7 cellular contexts compared by ENCODE assay signal in the genomic region with DNA sequence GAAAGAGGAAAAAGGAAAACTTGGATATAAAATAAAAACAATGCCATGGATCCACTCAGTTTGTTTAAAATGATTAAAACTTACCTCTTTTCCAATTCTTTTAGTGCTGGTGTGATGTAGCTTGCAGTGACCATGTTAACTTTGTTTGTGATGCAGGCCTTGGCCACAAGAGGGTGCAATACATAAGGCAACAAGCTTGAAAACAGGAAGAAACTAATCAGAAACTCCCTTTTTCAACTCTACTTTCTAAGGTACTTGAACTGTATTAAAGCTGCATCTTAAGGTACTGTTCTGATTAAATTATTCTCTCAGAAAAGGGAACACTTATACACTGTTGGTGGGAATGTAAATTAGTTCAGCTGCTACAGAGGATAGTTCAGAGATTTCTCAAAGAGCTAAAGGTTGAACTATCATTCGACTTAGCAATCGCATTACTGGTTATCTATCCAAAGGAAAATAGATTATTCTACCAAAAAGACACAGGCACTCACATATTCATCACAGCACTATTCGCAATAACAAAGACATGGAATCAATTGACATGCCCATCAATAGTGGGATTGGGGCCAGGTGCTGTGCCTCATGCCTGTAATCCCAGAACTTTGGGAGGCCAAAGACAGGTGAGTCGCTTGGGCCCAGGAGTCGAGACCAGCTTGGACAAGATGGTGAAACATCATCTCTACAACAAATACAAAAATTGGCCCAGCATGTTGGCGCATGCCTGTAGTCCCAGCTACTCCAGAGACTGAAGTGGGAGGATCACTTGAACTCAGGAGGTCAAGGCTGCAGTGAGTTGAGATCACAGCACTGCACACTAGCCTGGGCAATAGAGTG. TPM values are rescaled to one million over a fixed set of nuclear protein-coding genes. Genes with fewer than 3 reads are reported as not detected.
DNase-seq lines count a peak whose midpoint lies in the region; ATAC-seq and TF ChIP-seq lines count a peak whose summit lies in the region.

No MANE protein-coding gene starts in this region.

- no peak overlapping the region for H3K27ac ChIP-seq in right cardiac atrium (ENCODE audit: low read length)
- H3K27ac ChIP-seq in sigmoid colon: no peak overlapping the region

- no peak overlapping the region for H3K4me3 ChIP-seq in MG63
- no peak overlapping the region for H3K4me3 ChIP-seq in adipocyte (ENCODE audit: low read length)
- no peak overlapping the region for H3K4me3 ChIP-seq in right cardiac atrium (ENCODE audit: low read length)
- no peak overlapping the region for H3K4me3 ChIP-seq in sigmoid colon

- H3K9ac ChIP-seq in adipocyte (ENCODE audit: low read length): peak overlapping the region; percentile 22

- CTCF ChIA-PET in HEK293T (lab: Yijun Ruan, JAX): interaction anchor here (0.7 to 1.5 kb wide), 9 partner anchors 10 to 642 kb away, joined by 3 to 6 read pairs (median 3); no protein-coding TSS in a partner anchor

- no peaks in the 10 kb centered on the region for H3K27me3 ChIP-seq in MG63
- H3K27me3 ChIP-seq in adipocyte (replicated peaks; ENCODE audit: control insufficient read depth, insufficient read depth, low read length): no peaks in the 10 kb centered on the region
- H3K27me3 ChIP-seq in right cardiac atrium (ENCODE audit: control insufficient read depth, insufficient read depth): no peaks in the 10 kb centered on the region
- H3K27me3 ChIP-seq in sigmoid colon: no peaks in the 10 kb centered on the region

- intact Hi-C loops in right cardiac atrium (cut with DNase I) (loop anchor here in 3 of 4 donors (10.0 kb wide), 2 partner anchors 432 to 442 kb away; no protein-coding TSS in a partner anchor), sigmoid colon (cut with DNase I) (loop anchor here (10.0 kb wide), 1 partner anchor 432 kb away; no protein-coding TSS in a partner anchor)

- H3K9me3 ChIP-seq in MG63 (no peaks in the 10 kb centered on the region), adipocyte (ENCODE audit: control insufficient read depth, low read length) (no peaks in the 10 kb centered on the region), right cardiac atrium (ENCODE audit: control insufficient read depth, low read length) (no peaks in the 10 kb centered on the region), sigmoid colon (no peaks in the 10 kb centered on the region)

- POLR2A ChIA-PET in HEK293T (lab: Yijun Ruan, JAX): interaction anchor here (1.2 kb wide), 1 partner anchor 51 kb away, joined by 3 read pairs; no protein-coding TSS in a partner anchor

- TF ChIP-seq EP300 in sigmoid colon (IDR thresholded peaks at IDR 0.05): no peak

- DNase-seq in HEK293T (ENCODE audit: extremely low spot score) (peak; percentile 56), MG63 (peak; percentile 23), SIG-M5 treated with dmso at 0.1 percent for 504 hours (lab: John Stamatoyannopoulos, UW; ENCODE audit: unreplicated experiment) (peak; percentile 61), adipocyte (ENCODE audit: low read depth) (peak; percentile 85), right cardiac atrium (peak; percentile 44 to 76 (median 45)), sigmoid colon (no peak)

- WGBS in right cardiac atrium: 95% methylated on average over 6 of the region's 6 CpGs
- WGBS in sigmoid colon, 2 donors: 93 to 95% methylated on average over 6 of the region's 6 CpGs

- no peak for ATAC-seq in right cardiac atrium

- H3K4me1 ChIP-seq in adipocyte (ENCODE audit: control insufficient read depth, insufficient read depth, low read length): no peaks in the 10 kb centered on the region
- no peaks in the 10 kb centered on the region for H3K4me1 ChIP-seq in right cardiac atrium (ENCODE audit: control insufficient read depth, insufficient read depth, low read length)
- no peaks in the 10 kb centered on the region for H3K4me1 ChIP-seq in sigmoid colon

- H3K36me3 ChIP-seq in MG63 (no peaks in the 10 kb centered on the region), adipocyte (ENCODE audit: control insufficient read depth, insufficient read depth, low read length, severe bottlenecking) (peaks cover 42% of the 10 kb centered on the region), sigmoid colon (peaks cover 0 to 55% (median 2%) of the 10 kb centered on the region in 4 donors)

- no peak for TF ChIP-seq POLR2A in sigmoid colon (IDR thresholded peaks at IDR 0.05)

- peak; percentile 79 for TF ChIP-seq CTCF in GM12874 (IDR thresholded peaks at IDR 0.05; ENCODE audit: insufficient read depth, low read depth, low read length)
- peak in 3 of 4 experiments; percentile 39 to 78 (median 74) for TF ChIP-seq CTCF in sigmoid colon (IDR thresholded peaks at IDR 0.05)

TF ChIP-seq in HEK293T, 16 proteins besides CTCF, POLR2A, EP300 and RAD21:
- TF ChIP-seq, protein P1, sequence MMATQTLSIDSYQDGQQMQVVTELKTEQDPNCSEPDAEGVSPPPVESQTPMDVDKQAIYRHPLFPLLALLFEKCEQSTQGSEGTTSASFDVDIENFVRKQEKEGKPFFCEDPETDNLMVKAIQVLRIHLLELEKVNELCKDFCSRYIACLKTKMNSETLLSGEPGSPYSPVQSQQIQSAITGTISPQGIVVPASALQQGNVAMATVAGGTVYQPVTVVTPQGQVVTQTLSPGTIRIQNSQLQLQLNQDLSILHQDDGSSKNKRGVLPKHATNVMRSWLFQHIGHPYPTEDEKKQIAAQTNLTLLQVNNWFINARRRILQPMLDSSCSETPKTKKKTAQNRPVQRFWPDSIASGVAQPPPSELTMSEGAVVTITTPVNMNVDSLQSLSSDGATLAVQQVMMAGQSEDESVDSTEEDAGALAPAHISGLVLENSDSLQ (IDR thresholded peaks at IDR 0.05): no peak
- no peak for TF ChIP-seq SP1 (IDR thresholded peaks at IDR 0.05)
- no peak for TF ChIP-seq L3MBTL2 (conservative IDR thresholded peaks at IDR 0.05)
- no peak for TF ChIP-seq LEF1 (IDR thresholded peaks at IDR 0.05; ENCODE audit: borderline replicate concordance)
- TF ChIP-seq CTBP1 (IDR thresholded peaks at IDR 0.05; ENCODE audit: borderline replicate concordance): no peak
- TF ChIP-seq SUZ12 (IDR thresholded peaks at IDR 0.05): no peak
- TF ChIP-seq NFRKB (IDR thresholded peaks at IDR 0.05): no peak

RNA-seq across cellular contexts. Expression of a gene that starts 50.9 kb away (rescaled TPM):
- 0.82 and 3.6 TPM in 2 replicates for total RNA-seq in MG63 (2014; rRNA removed; shearing (Covaris generic); ENCODE audit: low replicate concordance)
- total RNA-seq in right cardiac atrium (10 to 100 TPM; 11.8 to 22.2 (median 13.5) TPM), sigmoid colon (10 to 100 TPM; 24.3 to 40.0 (median 27.0) TPM)
- polyA plus RNA-seq in right cardiac atrium (9.1 TPM), sigmoid colon (1 to 10 TPM in 2 of 3 donors, under 1 TPM in 1; 0.92 to 5.6 (median 2.4) TPM)
